8 cellular contexts compared by ENCODE assay signal in the genomic region with DNA sequence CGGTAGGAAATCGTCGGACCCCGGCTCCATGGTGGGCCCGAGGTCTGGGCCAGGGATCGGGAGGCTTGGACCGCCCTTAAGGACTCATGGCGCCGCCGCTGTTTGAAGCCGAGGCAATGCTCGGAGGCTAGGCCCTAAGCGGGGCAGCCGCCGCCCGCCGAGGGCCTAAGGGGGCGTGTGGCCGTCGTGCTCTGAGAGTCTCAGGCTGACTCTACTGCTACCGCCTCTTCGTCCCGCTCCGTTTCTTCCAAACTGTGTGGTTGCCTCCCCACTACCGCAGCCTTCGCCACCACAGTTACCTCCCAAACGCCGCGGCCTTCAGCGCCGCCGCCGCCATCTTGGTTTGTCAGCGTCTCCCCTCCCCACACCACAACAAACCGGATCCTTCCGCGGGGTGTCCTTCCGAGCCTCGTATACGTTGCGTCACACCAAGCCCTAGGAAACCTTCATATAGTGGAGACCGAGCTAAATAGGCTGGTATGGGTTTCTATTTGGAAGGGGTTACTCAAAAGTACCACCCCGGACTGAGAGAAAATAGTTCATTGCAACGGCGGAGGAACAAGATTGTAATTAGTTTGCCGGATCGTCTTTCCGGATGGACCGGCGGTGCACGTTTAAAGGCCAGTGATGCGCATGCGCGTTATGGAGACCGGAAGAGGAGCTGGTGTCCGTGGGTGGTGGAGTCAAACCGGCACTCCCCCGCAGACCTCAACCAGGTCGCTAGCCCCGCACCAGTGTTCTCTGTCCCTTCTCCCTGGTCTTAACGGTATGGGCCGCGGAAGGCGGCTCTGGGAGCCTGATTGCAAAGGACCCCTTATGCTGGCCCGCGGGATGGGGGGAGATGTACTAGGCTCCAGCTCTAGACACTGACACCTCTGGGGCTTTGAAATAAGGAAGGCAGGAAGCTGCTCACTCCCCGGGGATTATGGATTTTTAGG. TPM values are rescaled to one million over a fixed set of nuclear protein-coding genes. Genes with fewer than 3 reads are reported as not detected.
DNase-seq lines count a peak whose midpoint lies in the region; ATAC-seq, FAIRE-seq and TF ChIP-seq lines count a peak whose summit lies in the region.

KDM5C (minus strand) TSS at position 348 of the 938 bp plus-strand sequence; CDS start at position 30, 318 bp downstream.

- H3K27ac ChIP-seq in OCI-LY3 (ENCODE audit: low read length) (peak within 1 kb of the TSS; percentile 79), endothelial cell of umbilical vein (ENCODE audit: insufficient read depth, low read depth, low read length) (peak within 1 kb of the TSS; percentile 91)

- peak; percentile 93 for FAIRE-seq in endothelial cell of umbilical vein (lab: Jason Lieb, UNC)

- peak; percentile 61 for TF ChIP-seq POLR2A in endothelial cell of umbilical vein (IDR thresholded peaks at IDR 0.05; ENCODE audit: low read depth, low read length)

- H3K4me1 ChIP-seq in OCI-LY3 (ENCODE audit: low read length) (peaks cover 23% of the 10 kb centered on the region), endothelial cell of umbilical vein (ENCODE audit: control insufficient read depth, extremely low read depth, insufficient read depth, low read length) (peaks cover 14% of the 10 kb centered on the region)

- H3K9ac ChIP-seq in OCI-LY3 (ENCODE audit: low read length), result peak within 1 kb of the TSS; percentile 99
- H3K9ac ChIP-seq in endothelial cell of umbilical vein (replicated peaks; ENCODE audit: extremely low read depth, insufficient read depth, low read length), result peak within 1 kb of the TSS; percentile 87

- H3K36me3 ChIP-seq in OCI-LY3 (replicated peaks; ENCODE audit: low read depth, low read length) (peaks cover 12% of the 10 kb centered on the region), endothelial cell of umbilical vein (ENCODE audit: control insufficient read depth in 2 of 2, extremely low read depth in 1 of 2, insufficient read depth in 2 of 2, low read length in 2 of 2) (no peaks in the 10 kb centered on the region)

- no TSS peak for BruUV-seq in endothelial cell of umbilical vein (replicated peaks; lab: Mats Ljungman, UMichigan)

- dilution Hi-C loops in endothelial cell of umbilical vein (cut with MboI; ENCODE audit: extremely low pct_ligation_motif_present, low sequenced_read_pairs), result no loop called here

- peak within 1 kb of the TSS; percentile 96 for H2AFZ ChIP-seq in OCI-LY3 (ENCODE audit: low read depth, low read length)
- H2AFZ ChIP-seq in endothelial cell of umbilical vein (ENCODE audit: low read depth, low read length), result peak within 1 kb of the TSS; percentile 55

- peak; percentile 75 for DNase-seq in COR-L47 (lab: John Stamatoyannopoulos, UW)
- DNase-seq in HuH-7 (ENCODE audit: low spot score), result peak; percentile 94
- DNase-seq in activated CD8-positive, alpha-beta memory T cell treated with anti-CD3 and anti-CD28 coated beads, Interleukin-2, amount 50 U/mL, for 48 hours, result peak; percentile 86
- peak; percentile 85 for DNase-seq in endothelial cell of umbilical vein (ENCODE audit: low read depth, low spot score)
- DNase-seq in middle frontal gyrus (ENCODE audit: extremely low spot score, low spot score), result peak; percentile 60
- peak; percentile 80 to 87 for DNase-seq in stimulated activated CD8-positive, alpha-beta memory T cell treated with anti-CD3 and anti-CD28 coated beads, Interleukin-2, amount 100 ng/mL, for 48 hours (ENCODE audit: low read depth in 2 of 2)

- H4K20me1 ChIP-seq in OCI-LY3 (ENCODE audit: insufficient read depth, low read length) (peaks cover 39% of the 10 kb centered on the region), endothelial cell of umbilical vein (replicated peaks; ENCODE audit: control insufficient read depth, extremely low read depth, insufficient read depth, low read length) (no peaks in the 10 kb centered on the region)

- peak within 1 kb of the TSS; percentile 91 for H3K4me2 ChIP-seq in OCI-LY3 (ENCODE audit: low read length)
- peak within 1 kb of the TSS; percentile 80 for H3K4me2 ChIP-seq in endothelial cell of umbilical vein (ENCODE audit: insufficient read depth, low read length)

- POLR2A ChIA-PET in endothelial cell of umbilical vein (lab: Charles Lee), result no interaction called here

- intact Hi-C loops in endothelial cell of umbilical vein (cut with micrococcal nuclease), result no loop called here

- CTCF ChIA-PET in endothelial cell of umbilical vein (lab: Charles Lee), result no interaction called here

- H3K27me3 ChIP-seq in OCI-LY3 (ENCODE audit: low read depth, low read length) (no peaks in the 10 kb centered on the region), endothelial cell of umbilical vein (ENCODE audit: control insufficient read depth in 2 of 2, insufficient read depth in 2 of 2, low read length in 2 of 2) (no peaks in the 10 kb centered on the region)

- H3K79me2 ChIP-seq in OCI-LY3 (ENCODE audit: low read length), result peaks cover 50% of the 10 kb centered on the region
- peaks cover 46% of the 10 kb centered on the region for H3K79me2 ChIP-seq in endothelial cell of umbilical vein (ENCODE audit: control insufficient read depth, insufficient read depth, low read length)

- H3K9me3 ChIP-seq in OCI-LY3 (ENCODE audit: insufficient read depth, low read length) (no peaks in the 10 kb centered on the region), endothelial cell of umbilical vein (replicated peaks; ENCODE audit: control insufficient read depth, insufficient read depth, low read length) (no peaks in the 10 kb centered on the region)

- no peak for TF ChIP-seq CTCF in OCI-LY3 (IDR thresholded peaks at IDR 0.05; ENCODE audit: low read depth, low read length)
- no peak for TF ChIP-seq CTCF in endothelial cell of umbilical vein (IDR thresholded peaks at IDR 0.05; ENCODE audit: extremely low read depth in 1 of 2, insufficient read depth in 1 of 2, low read depth in 1 of 2, low read length in 2 of 2)

- H3K9me1 ChIP-seq in endothelial cell of umbilical vein (replicated peaks; ENCODE audit: control insufficient read depth, extremely low read depth, insufficient read depth, low read length), result no peaks in the 10 kb centered on the region

- H3K4me3 ChIP-seq in OCI-LY3 (ENCODE audit: low read length), result peak within 1 kb of the TSS; percentile 100
- H3K4me3 ChIP-seq in endothelial cell of umbilical vein (replicated peaks in 1 of 3; ENCODE audit: insufficient read depth in 1 of 3, low read depth in 1 of 3, low read length in 3 of 3), result peak within 1 kb of the TSS; percentile 70 to 88 (median 71)

- peak; percentile 81 for ATAC-seq in GM21423 (IDR thresholded peaks at IDR 0.05; ENCODE audit: unreplicated experiment)

TF ChIP-seq in endothelial cell of umbilical vein, 7 proteins besides CTCF, POLR2A, EP300 and RAD21:
- no peak for TF ChIP-seq GATA2 (IDR thresholded peaks at IDR 0.05; ENCODE audit: insufficient read depth, insufficient read length, low read depth, low read length)
- peak; percentile 20 for TF ChIP-seq POLR2AphosphoS5 (IDR thresholded peaks at IDR 0.05; ENCODE audit: insufficient read depth, low read depth, low read length)

RNA-seq across cellular contexts. Expression of gene KDM5C, which starts in this region (rescaled TPM):
- 77.8 and 78.7 TPM in 2 replicates for total RNA-seq in endothelial cell of umbilical vein
- 44.7 and 45.9 TPM in 2 replicates for polyA plus RNA-seq in endothelial cell of umbilical vein
- 39.2 and 42.3 TPM in 2 replicates for polyA plus RNA-seq in endothelial cell of umbilical vein (2011; cell fraction: cytosol; rRNA removed)
- 187 and 192 TPM in 2 replicates for polyA plus RNA-seq in endothelial cell of umbilical vein (2011; cell fraction: nucleus; rRNA removed)
- 45.0 and 47.6 TPM in 2 replicates for polyA plus RNA-seq in endothelial cell of umbilical vein (2012)
- polyA minus RNA-seq in endothelial cell of umbilical vein, result 86.8 and 96.4 TPM in 2 replicates
- 86.4 TPM for polyA minus RNA-seq in endothelial cell of umbilical vein (2011; cell fraction: cytosol; rRNA and poly(A)+ RNA removed)
- polyA minus RNA-seq in endothelial cell of umbilical vein (2011; cell fraction: nucleus; rRNA and poly(A)+ RNA removed), result 111 TPM in 2 replicates

Comparison
In these comparisons a context has a peak if more than half of its experiments do, and no peak if none do; other contexts are left out.
1. Peak in every context shown above with its lines: DNase-seq, ATAC-seq, H3K4me3 ChIP-seq and H3K27ac ChIP-seq.